In genomic region chr19:32843716-32844245, GRCh38 we compare ENCODE assay signal across 18 cellular contexts. TPM values are rescaled to one million over a fixed set of nuclear protein-coding genes. Genes with fewer than 3 reads are reported as not detected.
DNase-seq lines count a peak whose midpoint lies in the region; ATAC-seq and TF ChIP-seq lines count a peak whose summit lies in the region.
"Had no signal": no experiment of that assay in that cellular context is flagged by ENCODE, and none has a peak within 500 bp of the region (broad histone marks: within the 10 kb centered on the region; RNA-seq: fewer than 3 reads in every experiment).

No MANE protein-coding gene starts in this region.

- no peak for ATAC-seq in heart left ventricle
- ATAC-seq: A549; CD8-positive, alpha-beta T cell had no signal

- H3K4me1 ChIP-seq in heart left ventricle = no peaks in the 10 kb centered on the region
- H3K4me1 ChIP-seq: A549; BLaER1 treated with 17β-estradiol and CSF1 and Interleukin-3, amounts not matched to agents 10 nM and 100 nM; Caco-2 had no signal

- H3K36me3 ChIP-seq in heart left ventricle = peaks cover 0 to 4% (median 0%) of the 10 kb centered on the region in 9 donors

- no peaks in the 10 kb centered on the region for H3K27me3 ChIP-seq in heart left ventricle
- H3K27me3 ChIP-seq: BLaER1 treated with 17β-estradiol and CSF1 and Interleukin-3, amounts not matched to agents 10 nM and 100 nM had no signal

- 92 to 96% (median 93%) methylated on average over 19 of the region's 19 CpGs for WGBS in heart left ventricle, 4 donors

- H3K27ac ChIP-seq in heart left ventricle = no peak overlapping the region
- H3K27ac ChIP-seq: 22Rv1; A549; BLaER1 treated with 17β-estradiol and CSF1 and Interleukin-3, amounts not matched to agents 10 nM and 100 nM; C4-2B had no signal

- intact Hi-C loops in heart left ventricle (cut with DNase I) = no loop called here

- peak; percentile 51 for DNase-seq in activated effector memory CD4-positive, alpha-beta T cell treated with anti-CD3 and anti-CD28 coated beads, Interleukin-2, amount 50 U/mL, for 16 hours
- no peak for DNase-seq in activated effector memory CD4-positive, alpha-beta T cell treated with Interleukin-2 at 50 U/mL for 16 hours
- DNase-seq in mesenteric fat pad (ENCODE audit: low spot score) (peak; percentile 60), heart left ventricle (no peak), UCSD-AML1 (lab: John Stamatoyannopoulos, UW; ENCODE audit: unreplicated experiment) (no peak)
- DNase-seq: AML-193; Caco-2; Calu3; CD4-positive, alpha-beta T cell; CD8-positive, alpha-beta T cell; DMS79 treated with DMSO at 0.1 percent for 48 hours; GF-D8 had no signal

- peaks cover 0 to 20% (median 10%) of the 10 kb centered on the region in 12 donors for H3K9me3 ChIP-seq in heart left ventricle

- no peak overlapping the region for H3K4me3 ChIP-seq in heart left ventricle
- H3K4me3 ChIP-seq: A549; BLaER1 treated with 17β-estradiol and CSF1 and Interleukin-3, amounts not matched to agents 10 nM and 100 nM had no signal

- no peak for TF ChIP-seq CTCF in heart left ventricle (IDR thresholded peaks at IDR 0.05)

- TF ChIP-seq POLR2A in heart left ventricle (IDR thresholded peaks at IDR 0.05) = no peak

RNA-seq across cellular contexts. Expression of gene SLC7A9, which starts 25.8 kb away (rescaled TPM):
- total RNA-seq in mesenteric fat pad = 0.29 TPM
- total RNA-seq in heart left ventricle = not detected
- polyA plus RNA-seq in heart left ventricle = under 1 TPM in 1 of 2 donors, not detected in 1; 0.07 TPM
- total RNA-seq: A172; CD8-positive, alpha-beta T cell had no signal
- polyA plus RNA-seq: BJ had no signal

Comparison
In these comparisons a context has a peak if more than half of its experiments do, and no peak if none do; other contexts are left out.
1. DNase-seq: peak in activated effector memory CD4-positive, alpha-beta T cell treated with anti-CD3 and anti-CD28 coated beads, Interleukin-2, amount 50 U/mL, for 16 hours (single experiment) and mesenteric fat pad (single experiment); none in activated effector memory CD4-positive, alpha-beta T cell treated with Interleukin-2 at 50 U/mL for 16 hours (single experiment), heart left ventricle (0 of 5) and UCSD-AML1 (single experiment).